ENCODE assay signal across 8 cellular contexts in genomic region chr9:89483592-89484474, GRCh38. TPM values are rescaled to one million over a fixed set of nuclear protein-coding genes. Genes with fewer than 3 reads are reported as not detected.
DNase-seq lines count a peak whose midpoint lies in the region; ATAC-seq and FAIRE-seq lines count a peak whose summit lies in the region.

No MANE protein-coding gene starts in this region.

- ATAC-seq in GM19463 (IDR thresholded peaks at IDR 0.05; ENCODE audit: unreplicated experiment): peak; percentile 87
- peak; percentile 48 for ATAC-seq in HG03439 (IDR thresholded peaks at IDR 0.05; ENCODE audit: unreplicated experiment)
- ATAC-seq in naive B cell (ENCODE audit: low read depth in 2 of 2): peak; percentile 67 to 73
- ATAC-seq in aorta (ENCODE audit: low FRiP score): no peak

- H3K27me3 ChIP-seq in aorta (ENCODE audit: control insufficient read depth in 1 of 2, insufficient read depth in 2 of 2, low read length in 1 of 2): no peaks in the 10 kb centered on the region

- H3K27ac Mint-ChIP-seq in naive B cell: peak overlapping the region; percentile 92 to 99 (median 96)

- peak; percentile 72 to 78 for DNase-seq in activated T-cell treated with anti-CD3 and anti-CD28 coated beads, Interleukin-2, amount 50 U/mL, for 48 hours
- DNase-seq in naive B cell (peak; percentile 76), aorta (no peak), GF-D8 (lab: John Stamatoyannopoulos, UW) (no peak), NCI-H2171 treated with DMSO at 0.1 percent for 48 hours (lab: John Stamatoyannopoulos, UW) (no peak), urothelium cell line (ENCODE audit: low spot score) (no peak)

- no peak for FAIRE-seq in urothelium cell line (lab: Jason Lieb, UNC)

- intact Hi-C loops in aorta (cut with DNase I): no loop called here

- H3K4me1 Mint-ChIP-seq in naive B cell: peaks cover 65 to 80% (median 79%) of the 10 kb centered on the region in 3 donors

- no peaks in the 10 kb centered on the region for H3K27me3 Mint-ChIP-seq in naive B cell

- peaks cover 7 to 12% of the 10 kb centered on the region in 2 donors for H3K36me3 Mint-ChIP-seq in naive B cell

- H3K9me3 Mint-ChIP-seq in naive B cell: peaks cover 0 to 11% (median 5%) of the 10 kb centered on the region in 7 donors

- peak overlapping the region; percentile 75 to 92 (median 86) for H3K4me3 Mint-ChIP-seq in naive B cell

- H3K27ac ChIP-seq in aorta (ENCODE audit: low read depth in 1 of 2, low read length in 2 of 2): no peak overlapping the region

- no peaks in the 10 kb centered on the region for H3K4me1 ChIP-seq in aorta (ENCODE audit: control insufficient read depth in 1 of 2, insufficient read depth in 2 of 2, low read length in 2 of 2)

- H3K9me3 ChIP-seq in aorta (ENCODE audit: control insufficient read depth, low read length): no peaks in the 10 kb centered on the region

- no peak overlapping the region for H3K4me3 ChIP-seq in aorta (ENCODE audit: low read length in 2 of 2)

- H3K36me3 ChIP-seq in aorta (ENCODE audit: control insufficient read depth in 1 of 2, insufficient read depth in 2 of 2, low read length in 1 of 2): no peaks in the 10 kb centered on the region

- 88 to 89% methylated on average over 18 of the region's 18 CpGs for WGBS in aorta, 2 donors

RNA-seq across cellular contexts. Expression of gene SEMA4D, which starts 14.1 kb away (rescaled TPM):
- polyA plus RNA-seq in naive B cell (ENCODE audit: low read depth in 6 of 6): 10 to 100 TPM; 13.4 to 38.2 (median 21.5) TPM
- 10 to 100 TPM; 24.7 to 26.2 TPM for total RNA-seq in aorta
- 1 to 10 TPM; 1.4 to 2.4 TPM for polyA plus RNA-seq in aorta

Comparison
In these comparisons a context has a peak if more than half of its experiments do, and no peak if none do; other contexts are left out.
1. DNase-seq: peak in activated T-cell treated with anti-CD3 and anti-CD28 coated beads, Interleukin-2, amount 50 U/mL, for 48 hours (2 of 2) and naive B cell (single experiment); none in aorta (0 of 2), GF-D8 (single experiment), NCI-H2171 treated with DMSO at 0.1 percent for 48 hours (single experiment) and urothelium cell line (single experiment).
2. RNA of gene SEMA4D, which starts 14.1 kb away (polyA plus RNA-seq): 13.4 to 38.2 TPM in naive B cell; 1.4 to 2.4 TPM in aorta; every median in the first group is over 4 times any median in the second.